ENCODE assay signal across 8 cellular contexts in genomic region chr15:76196286-76196948, GRCh38.
DNase-seq lines count a peak whose midpoint lies in the region; ATAC-seq and TF ChIP-seq lines count a peak whose summit lies in the region.

No MANE protein-coding gene starts in this region.

- peak; percentile 50 for ATAC-seq in activated CD4-positive, alpha-beta T cell treated with anti-CD3 and anti-CD28 coated beads for 36 hours
- ATAC-seq in naive B cell (ENCODE audit: low read depth in 2 of 2) (peak in 1 of 2 donors; percentile 83), GM18511 (IDR thresholded peaks at IDR 0.05; ENCODE audit: unreplicated experiment) (no peak), HG03520 (IDR thresholded peaks at IDR 0.05; ENCODE audit: unreplicated experiment) (no peak)

- no peaks in the 10 kb centered on the region for H3K79me2 ChIP-seq in Karpas-422 (ENCODE audit: low read length)

- POLR2A ChIA-PET in activated CD4-positive, alpha-beta T cell treated with anti-CD3 and anti-CD28 coated beads for 36 hours (lab: Charles Lee) = no interaction called here

- CTCF ChIA-PET in activated CD4-positive, alpha-beta T cell treated with anti-CD3 and anti-CD28 coated beads for 36 hours (lab: Charles Lee) = interaction anchor here (0.8 kb wide), 2 partner anchors 10 to 11 kb away, joined by 3 read pairs; no protein-coding TSS in a partner anchor

- no peak overlapping the region for H3K4me2 ChIP-seq in Karpas-422 (ENCODE audit: low read depth, low read length, poor library complexity, severe bottlenecking)

- no peak overlapping the region for H2AFZ ChIP-seq in Karpas-422 (ENCODE audit: low read length)

- intact Hi-C loops in activated CD4-positive, alpha-beta T cell treated with anti-CD3 and anti-CD28 coated beads for 36 hours (cut with DNase I, micrococcal nuclease) = no loop called here

- no peak for TF ChIP-seq POLR2A in erythroblast (IDR thresholded peaks at IDR 0.05; ENCODE audit: low read length)

- H3K4me3 ChIP-seq in Karpas-422 (ENCODE audit: low read length) = no peak overlapping the region

- H3K27me3 ChIP-seq in Karpas-422 (ENCODE audit: low read length) = no peaks in the 10 kb centered on the region

- no peak overlapping the region for H3K4me3 Mint-ChIP-seq in activated CD4-positive, alpha-beta T cell treated with anti-CD3 and anti-CD28 coated beads for 36 hours
- H3K4me3 Mint-ChIP-seq in naive B cell = peak overlapping the region in 5 of 8 donors; percentile 19 to 59 (median 30)

- H3K4me1 Mint-ChIP-seq in activated CD4-positive, alpha-beta T cell treated with anti-CD3 and anti-CD28 coated beads for 36 hours = no peaks in the 10 kb centered on the region
- peaks cover 0 to 30% (median 28%) of the 10 kb centered on the region in 3 donors for H3K4me1 Mint-ChIP-seq in naive B cell

- no peaks in the 10 kb centered on the region for H3K9me3 ChIP-seq in Karpas-422 (ENCODE audit: low read length)

- no peaks in the 10 kb centered on the region for H3K9me2 ChIP-seq in Karpas-422 (replicated peaks; ENCODE audit: insufficient read depth, low read length)

- no peaks in the 10 kb centered on the region for H3K9me3 Mint-ChIP-seq in activated CD4-positive, alpha-beta T cell treated with anti-CD3 and anti-CD28 coated beads for 36 hours (ENCODE audit: low read depth)
- no peaks in the 10 kb centered on the region for H3K9me3 Mint-ChIP-seq in naive B cell

- DNase-seq in activated CD4-positive, alpha-beta T cell treated with anti-CD3 and anti-CD28 coated beads for 36 hours = no peak
- no peak for DNase-seq in activated CD4-positive, alpha-beta T cell treated with anti-CD3 and anti-CD28 coated beads for 48 hours
- DNase-seq in RPMI8226 (peak; percentile 60), erythroblast (lab: John Stamatoyannopoulos, UW) (peak; percentile 18 to 22), naive B cell (no peak), Karpas-422 (no peak)

- no peaks in the 10 kb centered on the region for H3K36me3 Mint-ChIP-seq in activated CD4-positive, alpha-beta T cell treated with anti-CD3 and anti-CD28 coated beads for 36 hours (ENCODE audit: low read depth)
- H3K36me3 Mint-ChIP-seq in naive B cell = no peaks in the 10 kb centered on the region

- no peak overlapping the region for H3K27ac Mint-ChIP-seq in activated CD4-positive, alpha-beta T cell treated with anti-CD3 and anti-CD28 coated beads for 36 hours
- H3K27ac Mint-ChIP-seq in naive B cell = peak overlapping the region in 4 of 6 donors; percentile 29 to 91 (median 85)

- no peak overlapping the region for H3K27ac ChIP-seq in Karpas-422 (ENCODE audit: low read length)

- H3K9ac ChIP-seq in Karpas-422 (ENCODE audit: low read length) = no peak overlapping the region

- no peaks in the 10 kb centered on the region for H3K36me3 ChIP-seq in Karpas-422 (ENCODE audit: insufficient read depth, low read length)

- no peaks in the 10 kb centered on the region for H4K20me1 ChIP-seq in Karpas-422 (ENCODE audit: insufficient read depth, low read depth, low read length)

- peaks cover 11% of the 10 kb centered on the region for H3K27me3 Mint-ChIP-seq in activated CD4-positive, alpha-beta T cell treated with anti-CD3 and anti-CD28 coated beads for 36 hours
- H3K27me3 Mint-ChIP-seq in naive B cell = peaks cover 0 to 27% (median 4%) of the 10 kb centered on the region in 3 donors

- H3K4me1 ChIP-seq in Karpas-422 (ENCODE audit: low read length) = no peaks in the 10 kb centered on the region

Comparison
In these comparisons a context has a peak if more than half of its experiments do, and no peak if none do; other contexts are left out.
1. DNase-seq: peak in RPMI8226 (single experiment) and erythroblast (2 of 2); none in activated CD4-positive, alpha-beta T cell treated with anti-CD3 and anti-CD28 coated beads for 36 hours (single experiment), activated CD4-positive, alpha-beta T cell treated with anti-CD3 and anti-CD28 coated beads for 48 hours (single experiment), naive B cell (single experiment) and Karpas-422 (single experiment).